In genomic region chr12:130838284-130838950, GRCh38 we compare ENCODE assay signal across 8 cellular contexts. TPM values are rescaled to one million over a fixed set of nuclear protein-coding genes. Genes with fewer than 3 reads are reported as not detected.
DNase-seq lines count a peak whose midpoint lies in the region; ATAC-seq, FAIRE-seq and TF ChIP-seq lines count a peak whose summit lies in the region.

No MANE protein-coding gene starts in this region.

- H3K79me1 ChIP-seq in IMR-90 (ENCODE audit: low read depth in 1 of 2, low read length in 2 of 2), result peaks cover 8 to 35% of the 10 kb centered on the region in 2 experiments

- CTCF ChIA-PET in IMR-90 (lab: Yijun Ruan, JAX), result interaction anchor here (0.8 kb wide), 1 partner anchor 12 kb away, joined by 3 read pairs; no protein-coding TSS in a partner anchor

- ATAC-seq in GM21381 (IDR thresholded peaks at IDR 0.05; ENCODE audit: unreplicated experiment) (peak; percentile 21), IMR-90 (ENCODE audit: low read depth) (peak; percentile 33)

- no peak for TF ChIP-seq RAD21 in IMR-90 (IDR thresholded peaks at IDR 0.05; ENCODE audit: low read length)

- H2AK9ac ChIP-seq in IMR-90 (replicated peaks; ENCODE audit: low read depth, low read length, poor library complexity), result peak overlapping the region; percentile 94

- H3K36me3 ChIP-seq in IMR-90 (ENCODE audit: control insufficient read depth, insufficient read depth, low read length) (no peaks in the 10 kb centered on the region), endocrine pancreas (ENCODE audit: control insufficient read depth, insufficient read depth, low read length) (no peaks in the 10 kb centered on the region)

- H3K27ac Mint-ChIP-seq in mesothelial cell of epicardium, result no peak overlapping the region

- H3K4me1 ChIP-seq in IMR-90 (ENCODE audit: control insufficient read depth, insufficient read depth, low read length) (peaks cover 10% of the 10 kb centered on the region), endocrine pancreas (ENCODE audit: control insufficient read depth, insufficient read depth, low read length) (peaks cover 3% of the 10 kb centered on the region)

- TF ChIP-seq CTCF in IMR-90 (conservative IDR thresholded peaks at IDR 0.05; ENCODE audit: low read depth, low read length) (no peak), VCaP (conservative IDR thresholded peaks at IDR 0.05) (no peak), mesothelial cell of epicardium (IDR thresholded peaks at IDR 0.05; ENCODE audit: unreplicated experiment) (no peak)

- H2BK20ac ChIP-seq in IMR-90 (ENCODE audit: low read depth, low read length), result no peak overlapping the region

- H2BK15ac ChIP-seq in IMR-90 (ENCODE audit: low read depth, low read length), result no peak overlapping the region

- no peaks in the 10 kb centered on the region for H3K9me3 Mint-ChIP-seq in mesothelial cell of epicardium

- H3K4me2 ChIP-seq in IMR-90 (ENCODE audit: low read depth, low read length), result peak overlapping the region; percentile 90

- peak; percentile 35 for DNase-seq in COLO668 (lab: John Stamatoyannopoulos, UW; ENCODE audit: unreplicated experiment)
- no peak for DNase-seq in IMR-90
- DNase-seq in mesothelial cell of epicardium (ENCODE audit: low spot score in 2 of 2, unreplicated experiment in 2 of 2), result peak; percentile 32 to 57
- peak; percentile 26 for DNase-seq in urothelium cell line (ENCODE audit: low spot score)
- DNase-seq in GOT3 (lab: John Stamatoyannopoulos, UW), result no peak

- no peak overlapping the region; the same call in 1 of the 2 replicates for H3K56ac ChIP-seq in IMR-90 (ENCODE audit: extremely low read depth, insufficient read depth, low read length)

- H3K18ac ChIP-seq in IMR-90 (ENCODE audit: low read depth, low read length), result peak overlapping the region; percentile 19; the same call in 1 of the 2 replicates

- peak overlapping the region; percentile 0 for H2BK5ac ChIP-seq in IMR-90 (ENCODE audit: low read depth, low read length, poor library complexity, severe bottlenecking)

- peak overlapping the region; percentile 76 for H3K23ac ChIP-seq in IMR-90 (ENCODE audit: low read depth, low read length)

- POLR2A ChIA-PET in IMR-90 (lab: Charles Lee; ENCODE audit: unreplicated experiment), result no interaction called here

- in situ Hi-C loops in IMR-90 (cut with MboI; ENCODE audit: low sequenced_read_pairs), result no loop called here

- H3K36me3 Mint-ChIP-seq in mesothelial cell of epicardium, result no peaks in the 10 kb centered on the region

- H4K5ac ChIP-seq in IMR-90 (ENCODE audit: low read depth, low read length), result no peak overlapping the region

- peak overlapping the region; percentile 58 for H3K4ac ChIP-seq in IMR-90 (ENCODE audit: low read depth, low read length)

- H2AFZ ChIP-seq in IMR-90 (replicated peaks; ENCODE audit: low read length, poor library complexity), result peak overlapping the region; percentile 93

- 7% methylated on average over 13 of the region's 38 CpGs; no CpG with 5 or more reads in 1 of the 2 experiments for WGBS in IMR-90 (ENCODE audit: extremely low coverage in 2 of 2, insufficient read length in 1 of 2), 2 experiments

- H4K91ac ChIP-seq in IMR-90 (ENCODE audit: insufficient read depth, low read depth, low read length), result no peak overlapping the region; the same call in 1 of the 2 replicates

- dilution Hi-C loops in IMR-90 (cut with HindIII; ENCODE audit: low sequenced_read_pairs, unreplicated experiment), result no loop called here

- H3K9me1 ChIP-seq in IMR-90 (ENCODE audit: insufficient read depth, low read length), result peaks cover 6% of the 10 kb centered on the region

- no TSS peak for BruUV-seq in IMR-90 (replicated peaks; lab: Mats Ljungman, UMichigan)

- H3K4me3 ChIP-seq in IMR-90 (ENCODE audit: insufficient read depth, low read depth, low read length) (peak overlapping the region; percentile 96), endocrine pancreas (ENCODE audit: control insufficient read depth, insufficient read depth, low read length) (peak overlapping the region; percentile 71)

- peak overlapping the region; percentile 50 for H3K14ac ChIP-seq in IMR-90 (replicated peaks; ENCODE audit: low read depth, low read length)

- FAIRE-seq in urothelium cell line (lab: Jason Lieb, UNC), result no peak

- peaks cover 12% of the 10 kb centered on the region; the same call in 1 of the 2 replicates for H4K20me1 ChIP-seq in IMR-90 (ENCODE audit: insufficient read depth, low read length)

- peak overlapping the region; percentile 73 for H3K4me3 Mint-ChIP-seq in mesothelial cell of epicardium

- 0 out of 2 replicates have a peak overlapping the region, but pooled peaks have one; percentile 7 for H2AK5ac ChIP-seq in IMR-90 (ENCODE audit: low read depth, low read length)

- intact Hi-C loops in IMR-90 (cut with micrococcal nuclease), result no loop called here

- TF ChIP-seq POLR2A in IMR-90 (IDR thresholded peaks at IDR 0.05; ENCODE audit: low read depth, low read length), result no peak

- peaks cover 2% of the 10 kb centered on the region for H3K27me3 Mint-ChIP-seq in mesothelial cell of epicardium (ENCODE audit: low read depth)

- no peak overlapping the region for H2BK120ac ChIP-seq in IMR-90 (ENCODE audit: low read depth, low read length)

- H3K9me3 ChIP-seq in IMR-90 (ENCODE audit: control insufficient read depth, insufficient read depth, low read length), result no peaks in the 10 kb centered on the region
- no peaks in the 10 kb centered on the region for H3K9me3 ChIP-seq in endocrine pancreas (ENCODE audit: control insufficient read depth, low read length)

- peak overlapping the region; percentile 88 for H3K9ac ChIP-seq in IMR-90 (ENCODE audit: low read depth, low read length)
- H3K9ac ChIP-seq in endocrine pancreas (ENCODE audit: control insufficient read depth, insufficient read depth, low read length), result peak overlapping the region; percentile 80

- H4K8ac ChIP-seq in IMR-90 (ENCODE audit: low read depth in 2 of 2, low read length in 2 of 2), result peak overlapping the region in 1 of 2 experiments; percentile 61; a peak in 1 of 4 replicates

- H3K4me1 Mint-ChIP-seq in mesothelial cell of epicardium, result peaks cover 18% of the 10 kb centered on the region

- H3K27me3 ChIP-seq in IMR-90 (ENCODE audit: control insufficient read depth, insufficient read depth, low read length) (no peaks in the 10 kb centered on the region), endocrine pancreas (ENCODE audit: control insufficient read depth, insufficient read depth, low read length) (no peaks in the 10 kb centered on the region)

- peak overlapping the region; percentile 28 for H3K27ac ChIP-seq in IMR-90 (ENCODE audit: insufficient read depth, low read length)
- peak overlapping the region; percentile 87 for H3K27ac ChIP-seq in VCaP

TF ChIP-seq in IMR-90, 13 proteins besides CTCF, POLR2A, EP300 and RAD21:
- peak; percentile 61; the same call in 1 of the 2 replicates for TF ChIP-seq MXI1 (IDR thresholded peaks at IDR 0.05; ENCODE audit: borderline replicate concordance, low read depth, low read length)
- TF ChIP-seq RCOR1 (IDR thresholded peaks at IDR 0.05; ENCODE audit: insufficient replicate concordance, low read length), result no peak

RNA-seq across cellular contexts. Expression of gene STX2, which starts 0.6 kb away (rescaled TPM):
- total RNA-seq in IMR-90 (2012; rRNA removed) (26.9 and 42.8 TPM in 2 replicates), mesothelial cell of epicardium (14.0 to 17.3 TPM (median 16.7 TPM) in 3 replicates)
- polyA plus RNA-seq in IMR-90 (2012; rRNA removed), result 26.9 and 32.5 TPM in 2 replicates
- 7.6 and 10.3 TPM in 2 replicates for polyA plus RNA-seq in IMR-90 (2012; cell fraction: cytosol; rRNA removed)
- 5.6 and 28.5 TPM in 2 replicates for polyA plus RNA-seq in IMR-90 (2012; cell fraction: nucleus; rRNA removed; ENCODE audit: low replicate concordance)

RNA-seq across cellular contexts. Expression of gene RAN, which starts 33.4 kb away (rescaled TPM):
- total RNA-seq in IMR-90 (2012; rRNA removed), result 898 and 910 TPM in 2 replicates
- polyA plus RNA-seq in IMR-90 (2012; rRNA removed), result 984 and 1,062 TPM in 2 replicates
- 147 and 655 TPM in 2 replicates for polyA plus RNA-seq in IMR-90 (2012; cell fraction: cytosol; rRNA removed)
- 78.5 and 464 TPM in 2 replicates for polyA plus RNA-seq in IMR-90 (2012; cell fraction: nucleus; rRNA removed; ENCODE audit: low replicate concordance)
- 629 to 674 TPM (median 633 TPM) in 3 replicates for total RNA-seq in mesothelial cell of epicardium

Comparison
In these comparisons a context has a peak if more than half of its experiments do, and no peak if none do; other contexts are left out.
1. DNase-seq: peak in COLO668 (single experiment), mesothelial cell of epicardium (2 of 2) and urothelium cell line (single experiment); none in IMR-90 (single experiment) and GOT3 (single experiment).